10 cellular contexts compared by ENCODE assay signal in genomic region chr17:1563786-1564613, GRCh38. TPM values are rescaled to one million over a fixed set of nuclear protein-coding genes. Genes with fewer than 3 reads are reported as not detected.
DNase-seq lines count a peak whose midpoint lies in the region; ATAC-seq and TF ChIP-seq lines count a peak whose summit lies in the region.
"Had no signal": no experiment of that assay in that cellular context is flagged by ENCODE, and none has a peak within 500 bp of the region (broad histone marks: within the 10 kb centered on the region; RNA-seq: fewer than 3 reads in every experiment).

No MANE protein-coding gene starts in this region.

- POLR2A ChIA-PET in activated CD4-positive, alpha-beta T cell treated with anti-CD3 and anti-CD28 coated beads for 36 hours (lab: Charles Lee), result no interaction called here

- H3K36me3 Mint-ChIP-seq in activated CD4-positive, alpha-beta T cell treated with anti-CD3 and anti-CD28 coated beads for 36 hours (ENCODE audit: low read depth), result no peaks in the 10 kb centered on the region
- H3K36me3 Mint-ChIP-seq in brain (no peaks in the 10 kb centered on the region), osteocyte (ENCODE audit: unreplicated experiment) (no peaks in the 10 kb centered on the region)

- intact Hi-C loops in activated CD4-positive, alpha-beta T cell treated with anti-CD3 and anti-CD28 coated beads for 36 hours (cut with DNase I, micrococcal nuclease), result loop anchor here (2.0 to 10.0 kb wide), 3 partner anchors 151 to 567 kb away; partner anchors contain the start of genes RPA1 (in 1 of the 2), TIMM22 (in 1 of the 2) and TLCD2 (in 1 of the 2)

- CTCF ChIA-PET in activated CD4-positive, alpha-beta T cell treated with anti-CD3 and anti-CD28 coated beads for 36 hours (lab: Charles Lee), result no interaction called here

- TF ChIP-seq CTCF in brain (conservative IDR thresholded peaks at IDR 0.05), result no peak
- TF ChIP-seq CTCF in osteocyte (IDR thresholded peaks at IDR 0.05), result no peak

- no peaks in the 10 kb centered on the region for H3K9me3 Mint-ChIP-seq in activated CD4-positive, alpha-beta T cell treated with anti-CD3 and anti-CD28 coated beads for 36 hours (ENCODE audit: low read depth)
- H3K9me3 Mint-ChIP-seq in brain (no peaks in the 10 kb centered on the region), osteocyte (ENCODE audit: unreplicated experiment) (no peaks in the 10 kb centered on the region)

- ATAC-seq in activated CD4-positive, alpha-beta T cell treated with anti-CD3 and anti-CD28 coated beads for 36 hours, result no peak
- ATAC-seq in HG03520 (IDR thresholded peaks at IDR 0.05; ENCODE audit: unreplicated experiment), result no peak

- H3K27ac Mint-ChIP-seq in activated CD4-positive, alpha-beta T cell treated with anti-CD3 and anti-CD28 coated beads for 36 hours, result no peak overlapping the region
- H3K27ac Mint-ChIP-seq in brain (peak overlapping the region; percentile 26 to 84 (median 46)), osteocyte (ENCODE audit: unreplicated experiment) (peak overlapping the region; percentile 19)

- H3K27me3 Mint-ChIP-seq in activated CD4-positive, alpha-beta T cell treated with anti-CD3 and anti-CD28 coated beads for 36 hours, result no peaks in the 10 kb centered on the region
- H3K27me3 Mint-ChIP-seq in brain, result peaks cover 4% of the 10 kb centered on the region
- H3K27me3 Mint-ChIP-seq in osteocyte (ENCODE audit: unreplicated experiment), result no peaks in the 10 kb centered on the region

- H3K4me1 Mint-ChIP-seq in activated CD4-positive, alpha-beta T cell treated with anti-CD3 and anti-CD28 coated beads for 36 hours, result peaks cover 37% of the 10 kb centered on the region
- peaks cover 32% of the 10 kb centered on the region for H3K4me1 Mint-ChIP-seq in brain
- H3K4me1 Mint-ChIP-seq in osteocyte (ENCODE audit: unreplicated experiment), result peaks cover 32% of the 10 kb centered on the region

- no peak for DNase-seq in activated CD4-positive, alpha-beta T cell treated with anti-CD3 and anti-CD28 coated beads for 36 hours
- no peak for DNase-seq in activated CD4-positive, alpha-beta T cell treated with anti-CD3 and anti-CD28 coated beads for 48 hours
- DNase-seq in NCI-H748 treated with DMSO at 0.1 percent for 48 hours (lab: John Stamatoyannopoulos, UW), result peak; percentile 11
- DNase-seq in osteocyte (ENCODE audit: extremely low spot score, unreplicated experiment), result no peak
- DNase-seq in GOT3 (lab: John Stamatoyannopoulos, UW), result no peak
- DNase-seq in stimulated activated CD8-positive, alpha-beta memory T cell treated with anti-CD3 and anti-CD28 coated beads, Interleukin-4, amount 100 ng/mL, for 48 hours, result no peak
- DNase-seq: amniotic stem cell, NCI-H1092 had no signal

- H3K4me3 Mint-ChIP-seq in activated CD4-positive, alpha-beta T cell treated with anti-CD3 and anti-CD28 coated beads for 36 hours, result peak overlapping the region; percentile 81
- H3K4me3 Mint-ChIP-seq in brain, result peak overlapping the region; percentile 69 to 78 (median 77)
- H3K4me3 Mint-ChIP-seq in osteocyte (ENCODE audit: unreplicated experiment), result peak overlapping the region; percentile 61

RNA-seq across cellular contexts. Expression of gene PITPNA, which starts 1.4 kb away (rescaled TPM):
- 10 to 100 TPM; 43.8 to 44.0 TPM for total RNA-seq in activated CD4-positive, alpha-beta T cell treated with anti-CD3 and anti-CD28 coated beads for 36 hours
- 61.6 TPM for polyA plus RNA-seq in brain (ENCODE audit: insufficient read depth, low read depth, low replicate concordance)
- 65.0 and 71.0 TPM in 2 replicates for total RNA-seq in osteocyte

RNA-seq across cellular contexts. Expression of gene INPP5K, which starts 47.6 kb away (rescaled TPM):
- 10 to 100 TPM; 18.5 to 27.3 TPM for total RNA-seq in activated CD4-positive, alpha-beta T cell treated with anti-CD3 and anti-CD28 coated beads for 36 hours
- polyA plus RNA-seq in brain (ENCODE audit: insufficient read depth, low read depth, low replicate concordance), result 50.0 TPM
- 44.5 and 49.4 TPM in 2 replicates for total RNA-seq in osteocyte
